ENCODE assay signal across 15 cellular contexts in genomic region chr1:168520052-168520751, GRCh38. TPM values are rescaled to one million over a fixed set of nuclear protein-coding genes. Genes with fewer than 3 reads are reported as not detected.
A peak's percentile ranks its signal among the peaks of the same experiment; 100 is the strongest.
DNase-seq lines count a peak whose midpoint lies in the region; ATAC-seq, FAIRE-seq and TF ChIP-seq lines count a peak whose summit lies in the region.
"Had no signal": no experiment of that assay in that cellular context is flagged by ENCODE, and none has a peak within 500 bp of the region (broad histone marks: within the 10 kb centered on the region; RNA-seq: fewer than 3 reads in every experiment).

No MANE protein-coding gene starts in this region.

- peak; percentile 98 for ATAC-seq in activated CD4-positive, alpha-beta T cell treated with anti-CD3 and anti-CD28 coated beads for 36 hours
- ATAC-seq in GM12878, result peak; percentile 95
- ATAC-seq in stimulated activated naive CD8-positive, alpha-beta T cell treated with anti-CD3 and anti-CD28 coated beads, Interleukin-15, Interleukin-2, amounts not matched to agents 100 U/mL and 50 U/mL, for 24 hours, result peak; percentile 97

- FAIRE-seq in GM12878 (lab: Jason Lieb, UNC), result no peak
- FAIRE-seq in urothelium cell line (lab: Jason Lieb, UNC), result no peak
- FAIRE-seq in HTR-8/SVneo (lab: Jason Lieb, UNC), result no peak

- peaks cover 47% of the 10 kb centered on the region for H3K4me1 Mint-ChIP-seq in activated CD4-positive, alpha-beta T cell treated with anti-CD3 and anti-CD28 coated beads for 36 hours

- BruUV-seq in GM12878 (replicated peaks; lab: Mats Ljungman, UMichigan), result no TSS peak

- in situ Hi-C loops in GM12878 (cut with MboI), result no loop called here

- H2AFZ ChIP-seq in GM12878 (ENCODE audit: control insufficient read depth, low read depth, low read length), result no peak overlapping the region

- CTCF ChIA-PET in activated CD4-positive, alpha-beta T cell treated with anti-CD3 and anti-CD28 coated beads for 36 hours (lab: Charles Lee), result interaction anchor here (1.5 kb wide), 1 partner anchor 15 kb away, joined by 7 read pairs; no protein-coding TSS in a partner anchor
- CTCF ChIA-PET in GM12878 (lab: Yijun Ruan, JAX), result interaction anchor here (0.8 to 3.3 kb wide), 7 partner anchors 10 to 177 kb away, joined by 3 to 22 read pairs (median 4); no protein-coding TSS in a partner anchor

- POLR2A ChIA-PET in activated CD4-positive, alpha-beta T cell treated with anti-CD3 and anti-CD28 coated beads for 36 hours (lab: Charles Lee), result no interaction called here
- POLR2A ChIA-PET in GM12878 (lab: Charles Lee), result interaction anchor here (1.0 to 2.7 kb wide), 10 partner anchors 8 to 178 kb away, joined by 3 to 41 read pairs (median 6); no protein-coding TSS in a partner anchor

- TF ChIP-seq POLR2A in GM12878 (IDR thresholded peaks at IDR 0.05; ENCODE audit: low read depth, low read length), result no peak

- RAD21 ChIA-PET in GM12878 (lab: Charles Lee; ENCODE audit: unreplicated experiment), result interaction anchor here (0.6 to 3.4 kb wide), 20 partner anchors 11 to 505 kb away, joined by 3 to 100 read pairs (median 6); no protein-coding TSS in a partner anchor

- no peaks in the 10 kb centered on the region for H3K79me2 ChIP-seq in GM12878 (ENCODE audit: control insufficient read depth, insufficient read depth, low read length)

- peak; percentile 66 for DNase-seq in activated CD4-positive, alpha-beta T cell treated with anti-CD3 and anti-CD28 coated beads for 36 hours
- no peak for DNase-seq in activated CD4-positive, alpha-beta T cell treated with anti-CD3 and anti-CD28 coated beads, Interleukin-2, amount 50 U/mL, for 1 hour
- DNase-seq in T-helper 2 cell (peak in 3 of 5 experiments; percentile 1 to 93 (median 66)), GM12878 (ENCODE audit: low read depth, low spot score) (no peak), urothelium cell line (ENCODE audit: low spot score) (no peak), HTR-8/SVneo (ENCODE audit: insufficient read length, low spot score) (no peak), superior temporal gyrus (ENCODE audit: extremely low spot score) (no peak)
- peak; percentile 69 for DNase-seq in stimulated activated naive CD8-positive, alpha-beta T cell treated with anti-CD3 and anti-CD28 coated beads, Interleukin-15, Interleukin-2, amounts not matched to agents 100 U/mL and 50 U/mL, for 24 hours
- DNase-seq: NCI-H187 treated with DMSO at 0.1 percent for 48 hours, SHP77 treated with DMSO at 0.1 percent for 48 hours had no signal

- H3K36me3 ChIP-seq in GM12878 (ENCODE audit: control insufficient read depth in 2 of 2, insufficient read depth in 2 of 2, low read length in 1 of 2), result no peaks in the 10 kb centered on the region

- no peak for TF ChIP-seq RAD21 in GM12878 (IDR thresholded peaks at IDR 0.05; ENCODE audit: insufficient read depth, low read depth, low read length)

- H3K27ac ChIP-seq in GM12878 (ENCODE audit: control insufficient read depth, insufficient read depth), result no peak overlapping the region

- H3K4me3 Mint-ChIP-seq in activated CD4-positive, alpha-beta T cell treated with anti-CD3 and anti-CD28 coated beads for 36 hours, result peak overlapping the region; percentile 47

- H3K27me3 ChIP-seq in GM12878 (replicated peaks in 1 of 2; ENCODE audit: control insufficient read depth in 2 of 2, insufficient read depth in 2 of 2, low read length in 1 of 2), result no peaks in the 10 kb centered on the region; a peak in 1 of 4 replicates

- H3K4me2 ChIP-seq in GM12878 (ENCODE audit: control insufficient read depth, insufficient read depth), result no peak overlapping the region; the same call in none of the 2 replicates
- H3K4me2 ChIP-seq: smooth muscle cell had no signal

- H3K9me3 ChIP-seq in GM12878 (replicated peaks; ENCODE audit: control insufficient read depth, insufficient read depth, low read length), result no peaks in the 10 kb centered on the region; the same call in 1 of the 3 replicates

- no peaks in the 10 kb centered on the region for H3K27me3 Mint-ChIP-seq in activated CD4-positive, alpha-beta T cell treated with anti-CD3 and anti-CD28 coated beads for 36 hours

- 27% methylated on average over 6 of the region's 6 CpGs for WGBS in GM12878 (ENCODE audit: insufficient coverage, insufficient replicate concordance, low lambda C conversion rate, missing lambda C conversion rate)

- no peak overlapping the region for H3K9ac ChIP-seq in GM12878 (ENCODE audit: control insufficient read depth, insufficient read depth, low read length)

- TF ChIP-seq CTCF in GM12878 (IDR thresholded peaks at IDR 0.05 in 2 of 3, conservative IDR thresholded peaks at IDR 0.05 in 1 of 3; ENCODE audit: control insufficient read depth in 2 of 3, extremely low read depth in 1 of 3, insufficient read depth in 1 of 3, low read depth in 3 of 3, low read length in 3 of 3), result no peak

- H3K4me3 ChIP-seq in GM12878, result no peak overlapping the region
- H3K4me3 ChIP-seq: lung, smooth muscle cell had no signal

- SMC1A ChIA-PET in GM12878 (lab: Charles Lee; ENCODE audit: uncharacterized antibody, unreplicated experiment), result interaction anchor here (0.6 to 4.9 kb wide), 34 partner anchors 8 to 111 kb away, joined by 3 to 96 read pairs (median 4); no protein-coding TSS in a partner anchor

- peaks cover 10% of the 10 kb centered on the region for H3K9me3 Mint-ChIP-seq in activated CD4-positive, alpha-beta T cell treated with anti-CD3 and anti-CD28 coated beads for 36 hours (ENCODE audit: low read depth)

- intact Hi-C loops in activated CD4-positive, alpha-beta T cell treated with anti-CD3 and anti-CD28 coated beads for 36 hours (cut with DNase I, micrococcal nuclease), result loop anchor here in 1 of 2 experiments (5.0 kb wide), 1 partner anchor 53 kb away; no protein-coding TSS in a partner anchor
- intact Hi-C loops in GM12878 (cut with micrococcal nuclease; ENCODE audit: unreplicated experiment), result no loop called here

- H3K27ac Mint-ChIP-seq in activated CD4-positive, alpha-beta T cell treated with anti-CD3 and anti-CD28 coated beads for 36 hours, result peak overlapping the region; percentile 79

- H3K36me3 Mint-ChIP-seq in activated CD4-positive, alpha-beta T cell treated with anti-CD3 and anti-CD28 coated beads for 36 hours (ENCODE audit: low read depth), result peaks cover 6% of the 10 kb centered on the region

- H4K20me1 ChIP-seq in GM12878 (ENCODE audit: control insufficient read depth, insufficient read depth), result no peaks in the 10 kb centered on the region

- peaks cover 10% of the 10 kb centered on the region for H3K4me1 ChIP-seq in GM12878 (ENCODE audit: control insufficient read depth, insufficient read depth, low read length)

- TF ChIP-seq EP300 in GM12878 (IDR thresholded peaks at IDR 0.05; ENCODE audit: borderline replicate concordance in 1 of 2, control insufficient read depth in 1 of 2, low read depth in 2 of 2, low read length in 2 of 2), result peak; percentile 46 to 74; a peak in 2 of 4 replicates

TF ChIP-seq in GM12878, 131 proteins besides CTCF, POLR2A, EP300 and RAD21 (continues in another document):
- TF ChIP-seq IKZF2 (IDR thresholded peaks at IDR 0.05), result peak; percentile 76 to 77
- TF ChIP-seq NR2F1 (conservative IDR thresholded peaks at IDR 0.05), result peak; percentile 89
- no peak for TF ChIP-seq EED (IDR thresholded peaks at IDR 0.05; ENCODE audit: low read depth)

RNA-seq across cellular contexts. Expression of gene XCL2, which starts 23.6 kb away (rescaled TPM):
- total RNA-seq in activated CD4-positive, alpha-beta T cell treated with anti-CD3 and anti-CD28 coated beads for 36 hours, result 1 to 10 TPM; 1.0 to 1.5 TPM
- 3.9 and 4.0 TPM in 2 replicates for total RNA-seq in GM12878 (2013; cell fraction: nucleolus; rRNA removed)
- 5.3 and 6.7 TPM in 2 replicates for total RNA-seq in GM12878 (2014; rRNA removed)
- total RNA-seq in GM12878 (2014; rRNA removed; fragmentation: Illumina TruSeq; extraction: Trizol), result 4.5 and 5.3 TPM in 2 replicates
- 2.1 and 2.4 TPM in 2 replicates for total RNA-seq in GM12878 (2021)
- polyA plus RNA-seq in GM12878 (2011; ENCODE audit: low read depth), result 1.6 TPM
- 204 and 299 TPM in 2 replicates for polyA plus RNA-seq in GM12878 (2011; rRNA removed)
- 523 and 1,399 TPM in 2 replicates for polyA plus RNA-seq in GM12878 (2011; cell fraction: cytosol; rRNA removed)
- 82.3 and 200 TPM in 2 replicates for polyA plus RNA-seq in GM12878 (2011; cell fraction: nucleus; rRNA removed)
- 0.35 and 0.56 TPM in 2 replicates for polyA plus RNA-seq in GM12878 (2012)
- 5.2 and 6.3 TPM in 2 replicates for polyA plus RNA-seq in GM12878 (2014; fragmentation: Illumina TruSeq; extraction: Trizol)
- polyA plus RNA-seq in GM12878 (2014; fragmentation: Nextera tagmentation; extraction: Ambion mirVana), result 1 to 10 TPM; 3.5 to 5.0 TPM
- polyA plus RNA-seq in GM12878 (2014; rRNA removed), result 4.5 and 4.9 TPM in 2 replicates
- polyA plus RNA-seq in GM12878 (2016; fragmentation: Nextera tagmentation; extraction: Ambion mirVana), result 1 to 10 TPM in 1 of 2 experiments, under 1 TPM in 1; 0.50 to 1.2 TPM
- 102 and 163 TPM in 2 replicates for polyA minus RNA-seq in GM12878 (2011; rRNA and poly(A)+ RNA removed)
- polyA minus RNA-seq in GM12878 (2011; cell fraction: cytosol; rRNA and poly(A)+ RNA removed), result 21.6 and 27.4 TPM in 2 replicates
- 16.4 and 20.8 TPM in 2 replicates for polyA minus RNA-seq in GM12878 (2011; cell fraction: nucleus; rRNA and poly(A)+ RNA removed)
- total RNA-seq: epithelial cell of proximal tubule, smooth muscle cell, ureter had no signal
- polyA plus RNA-seq: adipose tissue, smooth muscle cell had no signal

RNA-seq across cellular contexts. Expression of gene XCL1, which starts 56.2 kb away (rescaled TPM):
- under 1 TPM; 0.39 to 0.67 TPM for total RNA-seq in activated CD4-positive, alpha-beta T cell treated with anti-CD3 and anti-CD28 coated beads for 36 hours
- total RNA-seq in GM12878 (2013; cell fraction: nucleolus; rRNA removed), result 7.6 and 11.2 TPM in 2 replicates
- 9.5 and 10.1 TPM in 2 replicates for total RNA-seq in GM12878 (2014; rRNA removed)
- total RNA-seq in GM12878 (2014; rRNA removed; fragmentation: Illumina TruSeq; extraction: Trizol), result 11.8 and 12.4 TPM in 2 replicates
- 8.8 and 10.4 TPM in 2 replicates for total RNA-seq in GM12878 (2021)
- polyA plus RNA-seq in GM12878 (2011; ENCODE audit: low read depth), result 1.3 TPM
- polyA plus RNA-seq in GM12878 (2011; rRNA removed), result 1,155 and 1,222 TPM in 2 replicates
- 732 and 1,038 TPM in 2 replicates for polyA plus RNA-seq in GM12878 (2011; cell fraction: cytosol; rRNA removed)
- 231 and 418 TPM in 2 replicates for polyA plus RNA-seq in GM12878 (2011; cell fraction: nucleus; rRNA removed)
- polyA plus RNA-seq in GM12878 (2012), result 0.23 and 1.2 TPM in 2 replicates
- polyA plus RNA-seq in GM12878 (2014; fragmentation: Illumina TruSeq; extraction: Trizol), result 11.1 and 13.0 TPM in 2 replicates
- 10 to 100 TPM; 13.7 to 17.5 TPM for polyA plus RNA-seq in GM12878 (2014; fragmentation: Nextera tagmentation; extraction: Ambion mirVana)
- 12.1 and 12.9 TPM in 2 replicates for polyA plus RNA-seq in GM12878 (2014; rRNA removed)
- 1 to 10 TPM in 1 of 2 experiments, under 1 TPM in 1; 0.68 to 1.4 TPM for polyA plus RNA-seq in GM12878 (2016; fragmentation: Nextera tagmentation; extraction: Ambion mirVana)
- 403 and 417 TPM in 2 replicates for polyA minus RNA-seq in GM12878 (2011; rRNA and poly(A)+ RNA removed)
- 188 and 226 TPM in 2 replicates for polyA minus RNA-seq in GM12878 (2011; cell fraction: cytosol; rRNA and poly(A)+ RNA removed)
- 86.6 and 106 TPM in 2 replicates for polyA minus RNA-seq in GM12878 (2011; cell fraction: nucleus; rRNA and poly(A)+ RNA removed)
- total RNA-seq: epithelial cell of proximal tubule, smooth muscle cell, ureter had no signal

Comparison
In these comparisons a context has a peak if more than half of its experiments do, and no peak if none do; other contexts are left out.
1. DNase-seq: peak in activated CD4-positive, alpha-beta T cell treated with anti-CD3 and anti-CD28 coated beads for 36 hours (single experiment), T-helper 2 cell (3 of 5) and stimulated activated naive CD8-positive, alpha-beta T cell treated with anti-CD3 and anti-CD28 coated beads, Interleukin-15, Interleukin-2, amounts not matched to agents 100 U/mL and 50 U/mL, for 24 hours (single experiment); none in activated CD4-positive, alpha-beta T cell treated with anti-CD3 and anti-CD28 coated beads, Interleukin-2, amount 50 U/mL, for 1 hour (single experiment), GM12878 (single experiment), urothelium cell line (single experiment), HTR-8/SVneo (single experiment) and superior temporal gyrus (single experiment).
2. RNA of gene XCL1, which starts 56.2 kb away (total RNA-seq): 7.6 to 12.4 TPM in GM12878; 0.39 to 0.67 TPM in activated CD4-positive, alpha-beta T cell treated with anti-CD3 and anti-CD28 coated beads for 36 hours; every median in the first group is over 4 times any median in the second.
3. Peak in every context shown above with its lines, with median percentiles within 50 percentile points of each other: ATAC-seq.